ENCODE assay signal across 8 cellular contexts in the genomic region with DNA sequence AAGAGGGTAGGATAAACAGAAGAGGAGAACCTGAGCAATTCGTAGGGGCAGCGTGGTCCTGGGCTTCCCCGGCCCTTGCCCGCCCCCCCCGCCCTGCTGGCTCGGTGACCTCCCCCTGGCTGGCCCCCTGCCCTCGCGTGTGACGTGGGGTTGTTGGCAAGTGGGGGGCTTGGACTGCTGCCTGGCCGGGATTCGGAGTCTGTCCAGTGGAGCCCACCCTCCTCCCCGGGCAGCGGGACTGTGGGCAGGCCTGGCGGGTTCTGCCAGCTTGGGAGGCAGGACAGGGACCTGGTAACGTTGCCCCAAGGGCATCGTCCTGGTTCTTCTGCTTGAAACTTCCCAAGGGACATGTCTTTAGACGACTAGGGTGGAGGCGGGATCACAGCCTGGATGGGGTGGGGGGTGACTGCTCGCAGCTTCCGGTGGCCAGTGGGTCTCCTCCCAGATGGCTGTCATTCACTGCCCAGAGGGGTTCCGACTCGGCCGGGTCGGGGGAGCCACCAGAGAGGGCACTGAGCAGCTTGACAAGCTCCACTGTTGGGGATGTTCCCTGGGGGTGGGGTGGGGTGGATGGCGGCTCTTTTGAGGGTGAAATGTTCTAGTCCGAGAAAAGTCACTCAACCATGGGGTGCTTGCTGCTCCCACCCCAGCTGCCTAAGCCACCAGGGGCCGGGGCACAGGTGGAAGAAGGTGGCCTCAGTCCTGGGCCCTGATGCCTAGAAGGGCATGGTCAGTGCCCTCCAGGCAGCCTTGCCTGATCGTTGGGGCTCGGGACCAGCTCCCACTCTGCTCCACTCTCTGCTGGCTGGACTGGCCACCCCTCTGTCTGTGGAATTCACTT. TPM values are rescaled to one million over a fixed set of nuclear protein-coding genes. Genes with fewer than 3 reads are reported as not detected.
A peak's percentile ranks its signal among the peaks of the same experiment; 100 is the strongest.
DNase-seq lines count a peak whose midpoint lies in the region; ATAC-seq and TF ChIP-seq lines count a peak whose summit lies in the region.

No MANE protein-coding gene starts in this region.

- BruUV-seq in IMR-90 (replicated peaks; lab: Mats Ljungman, UMichigan), result no TSS peak

- in situ Hi-C loops in IMR-90 (cut with MboI; ENCODE audit: low sequenced_read_pairs), result loop anchor here (10.0 to 25.0 kb wide), 5 partner anchors 212 to 436 kb away; a partner anchor contains a TSS

- no peaks in the 10 kb centered on the region for H3K27me3 ChIP-seq in IMR-90 (ENCODE audit: control insufficient read depth, insufficient read depth, low read length)
- peaks cover 0 to 4% (median 0%) of the 10 kb centered on the region in 3 donors for H3K27me3 ChIP-seq in stomach

- H4K91ac ChIP-seq in IMR-90 (ENCODE audit: insufficient read depth, low read depth, low read length), result peak overlapping the region; percentile 76

- H3K14ac ChIP-seq in IMR-90 (replicated peaks; ENCODE audit: low read depth, low read length), result peak overlapping the region; percentile 60

- intact Hi-C loops in IMR-90 (cut with micrococcal nuclease) (loop anchor here (1.0 to 5.0 kb wide), 7 partner anchors 149 to 1599 kb away; no protein-coding TSS in a partner anchor), stomach (cut with DNase I; ENCODE audit: low total_unique reads) (no loop called here)

- dilution Hi-C loops in IMR-90 (cut with HindIII; ENCODE audit: low sequenced_read_pairs, unreplicated experiment), result no loop called here

- no peak for ATAC-seq in IMR-90 (ENCODE audit: low read depth)

- peak overlapping the region; percentile 47 to 94 for H4K8ac ChIP-seq in IMR-90 (ENCODE audit: low read depth in 2 of 2, low read length in 2 of 2)

- H3K4me3 ChIP-seq in IMR-90 (ENCODE audit: insufficient read depth, low read depth, low read length), result peak overlapping the region; percentile 49; the same call in 1 of the 2 replicates
- peak overlapping the region; percentile 54 to 67 (median 62) for H3K4me3 ChIP-seq in stomach

- peak overlapping the region; percentile 96 for H2AFZ ChIP-seq in IMR-90 (replicated peaks; ENCODE audit: low read length, poor library complexity)

- TF ChIP-seq RAD21 in IMR-90 (IDR thresholded peaks at IDR 0.05; ENCODE audit: low read length), result no peak

- H3K4me2 ChIP-seq in IMR-90 (ENCODE audit: low read depth, low read length), result peak overlapping the region; percentile 65

- POLR2A ChIA-PET in IMR-90 (lab: Charles Lee; ENCODE audit: unreplicated experiment), result no interaction called here

- H3K27ac ChIP-seq in IMR-90 (ENCODE audit: insufficient read depth, low read length) (peak overlapping the region; percentile 34), angular gyrus (ENCODE audit: low read depth, low read length) (peak overlapping the region; percentile 67), stomach (peak overlapping the region; percentile 6 to 88 (median 70))

- peaks cover 7% of the 10 kb centered on the region; the same call in 1 of the 2 replicates for H3K4me1 ChIP-seq in IMR-90 (ENCODE audit: control insufficient read depth, insufficient read depth, low read length)
- peaks cover 5 to 41% (median 29%) of the 10 kb centered on the region in 4 donors for H3K4me1 ChIP-seq in stomach

- peak overlapping the region; percentile 40 for H3K23ac ChIP-seq in IMR-90 (ENCODE audit: low read depth, low read length)

- peak overlapping the region; percentile 86 for H3K4ac ChIP-seq in IMR-90 (ENCODE audit: low read depth, low read length)

- no peaks in the 10 kb centered on the region for H3K36me3 ChIP-seq in IMR-90 (ENCODE audit: control insufficient read depth, insufficient read depth, low read length)
- no peaks in the 10 kb centered on the region for H3K36me3 ChIP-seq in stomach

- 93% methylated on average over 3 of the region's 29 CpGs; no CpG with 5 or more reads in 1 of the 2 experiments for WGBS in IMR-90 (ENCODE audit: extremely low coverage in 2 of 2, insufficient read length in 1 of 2), 2 experiments
- WGBS in stomach, 5 donors, result 66 to 70% (median 67%) methylated on average over 18 to 29 of the region's 29 CpGs

- peak overlapping the region; percentile 81 for H4K5ac ChIP-seq in IMR-90 (ENCODE audit: low read depth, low read length)

- H2BK5ac ChIP-seq in IMR-90 (ENCODE audit: low read depth, low read length, poor library complexity, severe bottlenecking), result no peak overlapping the region

- peak overlapping the region; percentile 63; the same call in 1 of the 2 replicates for H2BK20ac ChIP-seq in IMR-90 (ENCODE audit: low read depth, low read length)

- H2AK9ac ChIP-seq in IMR-90 (replicated peaks; ENCODE audit: low read depth, low read length, poor library complexity), result peak overlapping the region; percentile 65

- H3K18ac ChIP-seq in IMR-90 (ENCODE audit: low read depth, low read length), result peak overlapping the region; percentile 74; the same call in 1 of the 2 replicates

- no peaks in the 10 kb centered on the region; the same call in 1 of the 2 replicates for H4K20me1 ChIP-seq in IMR-90 (ENCODE audit: insufficient read depth, low read length)

- H3K9ac ChIP-seq in IMR-90 (ENCODE audit: low read depth, low read length), result peak overlapping the region; percentile 67

- TF ChIP-seq CTCF in IMR-90 (conservative IDR thresholded peaks at IDR 0.05; ENCODE audit: low read depth, low read length) (no peak), stomach (IDR thresholded peaks at IDR 0.05) (no peak)

- 0 out of 2 replicates have a peak overlapping the region, but pooled peaks have one; percentile 3 for H3K56ac ChIP-seq in IMR-90 (ENCODE audit: extremely low read depth, insufficient read depth, low read length)

- peaks cover 4% of the 10 kb centered on the region; the same call in 1 of the 2 replicates for H3K9me1 ChIP-seq in IMR-90 (ENCODE audit: insufficient read depth, low read length)

- DNase-seq in IMR-90 (no peak), iPS-NIHi11 (ENCODE audit: low spot score) (peak; percentile 62), stomach (peak; percentile 24), NOMO-1 (lab: John Stamatoyannopoulos, UW; ENCODE audit: unreplicated experiment in 2 of 2) (no peak), MV-4-11 (lab: John Stamatoyannopoulos, UW) (no peak), Kasumi-1 (lab: John Stamatoyannopoulos, UW) (no peak), DMS 273 (lab: John Stamatoyannopoulos, UW; ENCODE audit: unreplicated experiment) (no peak)

- H2AK5ac ChIP-seq in IMR-90 (ENCODE audit: low read depth, low read length), result peak overlapping the region; percentile 90

- H2BK15ac ChIP-seq in IMR-90 (ENCODE audit: low read depth, low read length), result peak overlapping the region; percentile 22; the same call in 1 of the 3 replicates

- peak overlapping the region; percentile 77 for H2BK120ac ChIP-seq in IMR-90 (ENCODE audit: low read depth, low read length)

- no peaks in the 10 kb centered on the region for H3K79me1 ChIP-seq in IMR-90 (ENCODE audit: low read depth in 1 of 2, low read length in 2 of 2)

- no peak for TF ChIP-seq EP300 in stomach (IDR thresholded peaks at IDR 0.05)

- CTCF ChIA-PET in IMR-90 (lab: Yijun Ruan, JAX), result interaction anchor here (0.7 to 0.9 kb wide), 2 partner anchors 263 to 432 kb away, joined by 3 read pairs; no protein-coding TSS in a partner anchor

- no peaks in the 10 kb centered on the region for H3K9me3 ChIP-seq in IMR-90 (ENCODE audit: control insufficient read depth, insufficient read depth, low read length)
- no peaks in the 10 kb centered on the region for H3K9me3 ChIP-seq in stomach

- TF ChIP-seq POLR2A in IMR-90 (IDR thresholded peaks at IDR 0.05; ENCODE audit: low read depth, low read length) (no peak), stomach (IDR thresholded peaks at IDR 0.05) (no peak)

TF ChIP-seq in IMR-90, 13 proteins besides CTCF, POLR2A, EP300 and RAD21:
- no peak for TF ChIP-seq MAFK (IDR thresholded peaks at IDR 0.05; ENCODE audit: low read depth, low read length)
TF ChIP-seq in IMR-90: peak in this region for 0.

RNA-seq across cellular contexts. Expression of a gene that starts 4.2 kb away (rescaled TPM):
- total RNA-seq in IMR-90 (2012; rRNA removed) (29.7 and 29.9 TPM in 2 replicates), stomach (100 to 1,000 TPM in 1 of 5 donors, 10 to 100 TPM in 2, 1 to 10 TPM in 2; 2.9 to 178 (median 20.7) TPM)
- polyA plus RNA-seq in IMR-90 (2012; rRNA removed) (36.9 and 39.7 TPM in 2 replicates), stomach (10 to 100 TPM in 2 of 3 donors, 1 to 10 TPM in 1; 5.8 to 15.2 (median 10.5) TPM)
- polyA plus RNA-seq in IMR-90 (2012; cell fraction: cytosol; rRNA removed), result 22.1 and 48.3 TPM in 2 replicates
- polyA plus RNA-seq in IMR-90 (2012; cell fraction: nucleus; rRNA removed; ENCODE audit: low replicate concordance), result 21.0 and 34.4 TPM in 2 replicates

Comparison
In these comparisons a context has a peak if more than half of its experiments do, and no peak if none do; other contexts are left out.
1. DNase-seq: peak in iPS-NIHi11 (single experiment) and stomach (single experiment); none in IMR-90 (single experiment), NOMO-1 (0 of 2), MV-4-11 (single experiment), Kasumi-1 (0 of 2) and DMS 273 (single experiment).
2. Peak in every context shown above with its lines, with median percentiles within 50 percentile points of each other: H3K27ac ChIP-seq.